In genomic region chr5:7904170-7904569, GRCh38 we compare ENCODE assay signal across 12 cellular contexts. TPM values are rescaled to one million over a fixed set of nuclear protein-coding genes. Genes with fewer than 3 reads are reported as not detected.
DNase-seq lines count a peak whose midpoint lies in the region; ATAC-seq, FAIRE-seq and TF ChIP-seq lines count a peak whose summit lies in the region.
"Had no signal": no experiment of that assay in that cellular context is flagged by ENCODE, and none has a peak within 500 bp of the region (broad histone marks: within the 10 kb centered on the region; RNA-seq: fewer than 3 reads in every experiment).

No MANE protein-coding gene starts in this region.

- H3K36me3 Mint-ChIP-seq in effector memory CD8-positive, alpha-beta T cell (ENCODE audit: insufficient read depth): peaks cover 29% of the 10 kb centered on the region

- no peak overlapping the region for H3K27ac ChIP-seq in HepG2 (ENCODE audit: extremely low read length, insufficient read depth, low read length)
- H3K27ac ChIP-seq: parathyroid adenoma had no signal

- no TSS peak for BruUV-seq in HepG2 (replicated peaks; lab: Mats Ljungman, UMichigan)

- peaks cover 15% of the 10 kb centered on the region for H3K9me3 ChIP-seq in HepG2 (ENCODE audit: low read length)

- no peak overlapping the region for H3K9ac ChIP-seq in HepG2 (ENCODE audit: insufficient read depth, low read depth, low read length)
- H3K9ac ChIP-seq: parathyroid adenoma had no signal

- no peak overlapping the region for H3K4me3 ChIP-seq in astrocyte of the spinal cord (ENCODE audit: low read depth, low read length)
- H3K4me3 ChIP-seq in HepG2 (replicated peaks in 1 of 3; ENCODE audit: insufficient read depth in 1 of 3, low read depth in 2 of 3, low read length in 3 of 3): no peak overlapping the region

- no peaks in the 10 kb centered on the region for H4K20me1 ChIP-seq in HepG2 (ENCODE audit: insufficient read depth, low read length)

- H3K4me1 ChIP-seq in HepG2 (ENCODE audit: insufficient read depth, low read length): no peaks in the 10 kb centered on the region
- H3K4me1 ChIP-seq: parathyroid adenoma had no signal

- TF ChIP-seq EP300 in HepG2 (IDR thresholded peaks at IDR 0.05; ENCODE audit: low read depth in 2 of 2, low read length in 2 of 2): no peak
- no peak for TF ChIP-seq EP300 in HepG2 (CRISPR knock-in tag; IDR thresholded peaks at IDR 0.05; ENCODE audit: borderline replicate concordance)

- TF ChIP-seq POLR2A in HepG2 (IDR thresholded peaks at IDR 0.05; ENCODE audit: insufficient read depth in 1 of 2, low read depth in 2 of 2, low read length in 2 of 2): no peak

- TF ChIP-seq CTCF in astrocyte of the spinal cord (IDR thresholded peaks at IDR 0.05; ENCODE audit: low read depth, low read length) (no peak), HepG2 (CRISPR knock-in tag; IDR thresholded peaks at IDR 0.05) (no peak)

- no peaks in the 10 kb centered on the region for H3K27me3 Mint-ChIP-seq in effector memory CD8-positive, alpha-beta T cell

- ATAC-seq in HepG2: no peak; the same call in 2 of the 3 replicates
- no peak for ATAC-seq in GM18873 (IDR thresholded peaks at IDR 0.05; ENCODE audit: low FRiP score, unreplicated experiment)
- no peak for ATAC-seq in effector memory CD8-positive, alpha-beta T cell (replicated peaks)

- no peaks in the 10 kb centered on the region for H3K4me1 Mint-ChIP-seq in effector memory CD8-positive, alpha-beta T cell (ENCODE audit: low read depth in 2 of 2)

- CTCF ChIA-PET in HepG2 (lab: Yijun Ruan, JAX; ENCODE audit: low intra/inter-chr PET ratio, low total read pairs): no interaction called here

- H3K9me3 Mint-ChIP-seq in effector memory CD8-positive, alpha-beta T cell: peaks cover 2 to 12% of the 10 kb centered on the region in 2 donors

- no peak overlapping the region for H3K4me2 ChIP-seq in HepG2 (ENCODE audit: low read depth, low read length)

- 98% methylated on average over 2 of the region's 2 CpGs for WGBS in HepG2 (ENCODE audit: low lambda C conversion rate)

- no peaks in the 10 kb centered on the region for H3K79me2 ChIP-seq in HepG2 (ENCODE audit: insufficient read depth, low read length)
- H3K79me2 ChIP-seq: parathyroid adenoma had no signal

- H2AFZ ChIP-seq in HepG2 (ENCODE audit: low read length): no peak overlapping the region
- H2AFZ ChIP-seq: parathyroid adenoma had no signal

- DNase-seq in EL (peak; percentile 89), HS-27A (ENCODE audit: low read depth) (peak; percentile 66), astrocyte of the spinal cord (ENCODE audit: low read depth, low spot score) (peak; percentile 61), HepG2 (ENCODE audit: low spot score) (peak; percentile 5), NCI-H2107 treated with DMSO at 0.1 percent for 48 hours (lab: John Stamatoyannopoulos, UW; ENCODE audit: unreplicated experiment) (no peak), NCI-H1048 (lab: John Stamatoyannopoulos, UW) (no peak)
- no peak for DNase-seq in effector memory CD8-positive, alpha-beta T cell
- DNase-seq: cortex of kidney, NCI-H187 treated with DMSO at 0.1 percent for 48 hours had no signal

- in situ Hi-C loops in astrocyte of the spinal cord (cut with HindIII; ENCODE audit: low sequenced_read_pairs) (no loop called here), HepG2 (cut with HindIII; ENCODE audit: extremely low pct_ligation_motif_present, low pct_unique_long_range_greater_than_20kb) (no loop called here)

- no peak for TF ChIP-seq RAD21 in HepG2 (CRISPR knock-in tag; IDR thresholded peaks at IDR 0.05)

- POLR2A ChIA-PET in HepG2 (lab: Yijun Ruan, JAX): no interaction called here

- H3K27me3 ChIP-seq in HepG2 (ENCODE audit: control insufficient read depth in 1 of 2, insufficient read depth in 2 of 2, low read length in 2 of 2): no peaks in the 10 kb centered on the region

- FAIRE-seq in HepG2 (lab: Jason Lieb, UNC): no peak
- FAIRE-seq: islet of Langerhans had no signal

- H3K4me3 Mint-ChIP-seq in effector memory CD8-positive, alpha-beta T cell: no peak overlapping the region

- intact Hi-C loops in HepG2 (cut with micrococcal nuclease; ENCODE audit: unreplicated experiment): no loop called here

- H3K36me3 ChIP-seq in HepG2 (replicated peaks in 1 of 2; ENCODE audit: control insufficient read depth in 1 of 2, insufficient read depth in 2 of 2, low read length in 2 of 2): peaks cover 4 to 16% of the 10 kb centered on the region in 2 experiments

- peak overlapping the region in 1 of 2 donors; percentile 10 for H3K27ac Mint-ChIP-seq in effector memory CD8-positive, alpha-beta T cell

TF ChIP-seq in HepG2, 621 proteins besides CTCF, POLR2A, EP300 and RAD21 (continues in another document):
- no peak for TF ChIP-seq SIN3B (IDR thresholded peaks at IDR 0.05; ENCODE audit: low read length)

RNA-seq across cellular contexts. Expression of gene MTRR, which starts 35.2 kb away (rescaled TPM):
- total RNA-seq in HepG2 (2016; rRNA removed; fragmentation: Illumina TruSeq; extraction: Trizol): 39.2 and 43.1 TPM in 2 replicates
- total RNA-seq in HepG2 (2016; cell fraction: cytosol; rRNA removed; fragmentation: Illumina TruSeq; extraction: Trizol; ENCODE audit: low read depth): 9.6 and 9.7 TPM in 2 replicates
- total RNA-seq in HepG2 (2016; cell fraction: insoluble cytoplasmic fraction; rRNA removed; fragmentation: Illumina TruSeq; extraction: Trizol): 44.7 and 46.0 TPM in 2 replicates
- total RNA-seq in HepG2 (2016; cell fraction: membrane; rRNA removed; fragmentation: Illumina TruSeq; extraction: Trizol): 19.2 TPM in 2 replicates
- total RNA-seq in HepG2 (2016; cell fraction: nucleus; rRNA removed; fragmentation: Illumina TruSeq; extraction: Trizol): 73.8 and 83.7 TPM in 2 replicates
- polyA plus RNA-seq in HepG2 (2011; rRNA removed): 53.9 and 59.2 TPM in 2 replicates
- 24.6 and 29.6 TPM in 2 replicates for polyA plus RNA-seq in HepG2 (2011; cell fraction: cytosol; rRNA removed)
- polyA plus RNA-seq in HepG2 (2011; cell fraction: nucleus; rRNA removed): 76.6 and 78.8 TPM in 2 replicates
- polyA plus RNA-seq in HepG2 (2012): 27.0 and 30.9 TPM in 2 replicates
- 5.1 and 6.8 TPM in 2 replicates for polyA plus RNA-seq in HepG2 (2016; cell fraction: cytosol; fragmentation: Illumina TruSeq; extraction: Trizol; ENCODE audit: low read depth)
- polyA plus RNA-seq in HepG2 (2016; cell fraction: insoluble cytoplasmic fraction; fragmentation: Illumina TruSeq; extraction: Trizol; ENCODE audit: low read depth): 49.7 and 51.4 TPM in 2 replicates
- polyA plus RNA-seq in HepG2 (2016; cell fraction: membrane; fragmentation: Illumina TruSeq; extraction: Trizol; ENCODE audit: low read depth): 15.2 and 18.8 TPM in 2 replicates
- polyA plus RNA-seq in HepG2 (2016; cell fraction: nucleus; fragmentation: Illumina TruSeq; extraction: Trizol; ENCODE audit: insufficient read depth, low read depth): 66.9 and 74.7 TPM in 2 replicates
- polyA minus RNA-seq in HepG2 (2011; rRNA and poly(A)+ RNA removed; ENCODE audit: low replicate concordance): 87.7 and 260 TPM in 2 replicates
- 25.6 and 30.9 TPM in 2 replicates for polyA minus RNA-seq in HepG2 (2011; cell fraction: cytosol; rRNA and poly(A)+ RNA removed)
- polyA minus RNA-seq in HepG2 (2011; cell fraction: nucleus; rRNA and poly(A)+ RNA removed): 211 and 212 TPM in 2 replicates

RNA-seq across cellular contexts. Expression of gene FASTKD3, which starts 35.3 kb away (rescaled TPM):
- 17.8 and 24.8 TPM in 2 replicates for total RNA-seq in HepG2 (2016; rRNA removed; fragmentation: Illumina TruSeq; extraction: Trizol)
- 7.2 and 7.8 TPM in 2 replicates for total RNA-seq in HepG2 (2016; cell fraction: cytosol; rRNA removed; fragmentation: Illumina TruSeq; extraction: Trizol; ENCODE audit: low read depth)
- 16.7 and 28.2 TPM in 2 replicates for total RNA-seq in HepG2 (2016; cell fraction: insoluble cytoplasmic fraction; rRNA removed; fragmentation: Illumina TruSeq; extraction: Trizol)
- total RNA-seq in HepG2 (2016; cell fraction: membrane; rRNA removed; fragmentation: Illumina TruSeq; extraction: Trizol): 8.9 and 14.9 TPM in 2 replicates
- 16.4 and 17.2 TPM in 2 replicates for total RNA-seq in HepG2 (2016; cell fraction: nucleus; rRNA removed; fragmentation: Illumina TruSeq; extraction: Trizol)
- 6.3 and 6.9 TPM in 2 replicates for polyA plus RNA-seq in HepG2 (2011; rRNA removed)
- polyA plus RNA-seq in HepG2 (2011; cell fraction: cytosol; rRNA removed): 2.8 and 4.2 TPM in 2 replicates
- 4.9 and 9.0 TPM in 2 replicates for polyA plus RNA-seq in HepG2 (2011; cell fraction: nucleus; rRNA removed)
- 6.8 and 8.0 TPM in 2 replicates for polyA plus RNA-seq in HepG2 (2012)
- polyA plus RNA-seq in HepG2 (2016; cell fraction: cytosol; fragmentation: Illumina TruSeq; extraction: Trizol; ENCODE audit: low read depth): 2.4 and 3.0 TPM in 2 replicates
- 21.6 and 23.1 TPM in 2 replicates for polyA plus RNA-seq in HepG2 (2016; cell fraction: insoluble cytoplasmic fraction; fragmentation: Illumina TruSeq; extraction: Trizol; ENCODE audit: low read depth)
- 4.2 and 4.6 TPM in 2 replicates for polyA plus RNA-seq in HepG2 (2016; cell fraction: membrane; fragmentation: Illumina TruSeq; extraction: Trizol; ENCODE audit: low read depth)
- 23.7 and 30.6 TPM in 2 replicates for polyA plus RNA-seq in HepG2 (2016; cell fraction: nucleus; fragmentation: Illumina TruSeq; extraction: Trizol; ENCODE audit: insufficient read depth, low read depth)
- polyA minus RNA-seq in HepG2 (2011; rRNA and poly(A)+ RNA removed; ENCODE audit: low replicate concordance): 1.4 and 11.6 TPM in 2 replicates
- 3.3 and 3.9 TPM in 2 replicates for polyA minus RNA-seq in HepG2 (2011; cell fraction: cytosol; rRNA and poly(A)+ RNA removed)
- polyA minus RNA-seq in HepG2 (2011; cell fraction: nucleus; rRNA and poly(A)+ RNA removed): 12.0 and 15.3 TPM in 2 replicates

RNA-seq across cellular contexts. Expression of gene CFAP90, which starts 53.2 kb away (rescaled TPM):
- 0.11 and 0.20 TPM in 2 replicates for total RNA-seq in HepG2 (2016; rRNA removed; fragmentation: Illumina TruSeq; extraction: Trizol)
- not detected in 2 replicates for total RNA-seq in HepG2 (2016; cell fraction: cytosol; rRNA removed; fragmentation: Illumina TruSeq; extraction: Trizol; ENCODE audit: low read depth)
- not detected in 2 replicates for total RNA-seq in HepG2 (2016; cell fraction: insoluble cytoplasmic fraction; rRNA removed; fragmentation: Illumina TruSeq; extraction: Trizol)
- not detected in 2 replicates for total RNA-seq in HepG2 (2016; cell fraction: membrane; rRNA removed; fragmentation: Illumina TruSeq; extraction: Trizol)
- not detected in 2 replicates for total RNA-seq in HepG2 (2016; cell fraction: nucleus; rRNA removed; fragmentation: Illumina TruSeq; extraction: Trizol)
- polyA plus RNA-seq in HepG2 (2011; rRNA removed): not detected in 2 replicates
- polyA plus RNA-seq in HepG2 (2011; cell fraction: cytosol; rRNA removed): not detected in 2 replicates
- not detected in 2 replicates for polyA plus RNA-seq in HepG2 (2011; cell fraction: nucleus; rRNA removed)
- polyA plus RNA-seq in HepG2 (2012): 0.09 TPM in 1 of 2 replicates, not detected in the other
- polyA plus RNA-seq in HepG2 (2016; cell fraction: cytosol; fragmentation: Illumina TruSeq; extraction: Trizol; ENCODE audit: low read depth): 0.10 TPM in 1 of 2 replicates, not detected in the other
- not detected in 2 replicates for polyA plus RNA-seq in HepG2 (2016; cell fraction: insoluble cytoplasmic fraction; fragmentation: Illumina TruSeq; extraction: Trizol; ENCODE audit: low read depth)
- polyA plus RNA-seq in HepG2 (2016; cell fraction: membrane; fragmentation: Illumina TruSeq; extraction: Trizol; ENCODE audit: low read depth): 0.25 TPM in 1 of 2 replicates, not detected in the other
- not detected in 2 replicates for polyA plus RNA-seq in HepG2 (2016; cell fraction: nucleus; fragmentation: Illumina TruSeq; extraction: Trizol; ENCODE audit: insufficient read depth, low read depth)
- not detected in 2 replicates for polyA minus RNA-seq in HepG2 (2011; rRNA and poly(A)+ RNA removed; ENCODE audit: low replicate concordance)
- not detected in 2 replicates for polyA minus RNA-seq in HepG2 (2011; cell fraction: cytosol; rRNA and poly(A)+ RNA removed)
- not detected in 2 replicates for polyA minus RNA-seq in HepG2 (2011; cell fraction: nucleus; rRNA and poly(A)+ RNA removed)

Comparison
In these comparisons a context has a peak if more than half of its experiments do, and no peak if none do; other contexts are left out.
1. DNase-seq: peak in EL (single experiment), HS-27A (single experiment), astrocyte of the spinal cord (single experiment) and HepG2 (single experiment); none in NCI-H2107 treated with DMSO at 0.1 percent for 48 hours (single experiment), NCI-H1048 (single experiment) and effector memory CD8-positive, alpha-beta T cell (0 of 3).